ENCODE assay signal across 10 cellular contexts in genomic region chr2:216206041-216206699, GRCh38.
DNase-seq lines count a peak whose midpoint lies in the region; ATAC-seq and TF ChIP-seq lines count a peak whose summit lies in the region.
"Had no signal": no experiment of that assay in that cellular context is flagged by ENCODE, and none has a peak within 500 bp of the region (broad histone marks: within the 10 kb centered on the region; RNA-seq: fewer than 3 reads in every experiment).

No MANE protein-coding gene starts in this region.

- H3K4me1 Mint-ChIP-seq in activated T-helper 2 cell treated with anti-CD3 and anti-CD28 coated beads, Interferon-gamma antibody, Interleukin-2, Interleukin-4, amounts not matched to agents 10 μg/mL and 5 μg/mL and 100 μg/mL, durations not matched to agents 14 hours and 24 hours and 36 hours (ENCODE audit: low read depth) = peaks cover 42% of the 10 kb centered on the region

- TF ChIP-seq POLR2A in prostate gland (IDR thresholded peaks at IDR 0.05) = no peak

- H3K27ac ChIP-seq in dorsolateral prefrontal cortex (no peak overlapping the region), prostate gland (no peak overlapping the region)
- H3K27ac ChIP-seq: foreskin keratinocyte had no signal

- H3K27ac Mint-ChIP-seq in activated T-helper 2 cell treated with anti-CD3 and anti-CD28 coated beads, Interferon-gamma antibody, Interleukin-2, Interleukin-4, amounts not matched to agents 10 μg/mL and 5 μg/mL and 100 μg/mL, durations not matched to agents 14 hours and 24 hours and 36 hours = peak overlapping the region; percentile 91

- no peaks in the 10 kb centered on the region for H3K9me3 ChIP-seq in prostate gland

- no peaks in the 10 kb centered on the region for H3K9me3 Mint-ChIP-seq in activated T-helper 2 cell treated with anti-CD3 and anti-CD28 coated beads, Interferon-gamma antibody, Interleukin-2, Interleukin-4, amounts not matched to agents 10 μg/mL and 5 μg/mL and 100 μg/mL, durations not matched to agents 14 hours and 24 hours and 36 hours

- peaks cover 0 to 3% of the 10 kb centered on the region in 2 donors for H3K36me3 ChIP-seq in prostate gland

- H3K4me3 ChIP-seq in dorsolateral prefrontal cortex (no peak overlapping the region), prostate gland (no peak overlapping the region)

- H3K27me3 ChIP-seq in dorsolateral prefrontal cortex = no peaks in the 10 kb centered on the region
- H3K27me3 ChIP-seq in prostate gland (replicated peaks; ENCODE audit: insufficient read depth) = no peaks in the 10 kb centered on the region
- H3K27me3 ChIP-seq: foreskin keratinocyte had no signal

- intact Hi-C loops in activated T-helper 2 cell treated with anti-CD3 and anti-CD28 coated beads, Interferon-gamma antibody, Interleukin-2, Interleukin-4, amounts not matched to agents 10 μg/mL and 5 μg/mL and 100 μg/mL, durations not matched to agents 14 hours and 24 hours and 36 hours (cut with micrococcal nuclease) = loop anchor here (1.0 to 2.0 kb wide), 3 partner anchors 11 to 17 kb away; no protein-coding TSS in a partner anchor
- intact Hi-C loops in dorsolateral prefrontal cortex (cut with DNase I) = no loop called here
- intact Hi-C loops in prostate gland (cut with DNase I) = no loop called here

- H3K4me3 Mint-ChIP-seq in activated T-helper 2 cell treated with anti-CD3 and anti-CD28 coated beads, Interferon-gamma antibody, Interleukin-2, Interleukin-4, amounts not matched to agents 10 μg/mL and 5 μg/mL and 100 μg/mL, durations not matched to agents 14 hours and 24 hours and 36 hours (ENCODE audit: low read depth) = no peak overlapping the region

- H3K27me3 Mint-ChIP-seq in activated T-helper 2 cell treated with anti-CD3 and anti-CD28 coated beads, Interferon-gamma antibody, Interleukin-2, Interleukin-4, amounts not matched to agents 10 μg/mL and 5 μg/mL and 100 μg/mL, durations not matched to agents 14 hours and 24 hours and 36 hours (ENCODE audit: low read depth) = no peaks in the 10 kb centered on the region

- ATAC-seq in GM18498 (IDR thresholded peaks at IDR 0.05; ENCODE audit: unreplicated experiment) (peak; percentile 67), GM19455 (IDR thresholded peaks at IDR 0.05; ENCODE audit: unreplicated experiment) (peak; percentile 71), HG03060 (IDR thresholded peaks at IDR 0.05; ENCODE audit: low read depth, unreplicated experiment) (peak; percentile 87)
- ATAC-seq: foreskin keratinocyte had no signal

- 93% methylated on average over 2 of the region's 2 CpGs for WGBS in prostate gland

- H3K36me3 Mint-ChIP-seq in activated T-helper 2 cell treated with anti-CD3 and anti-CD28 coated beads, Interferon-gamma antibody, Interleukin-2, Interleukin-4, amounts not matched to agents 10 μg/mL and 5 μg/mL and 100 μg/mL, durations not matched to agents 14 hours and 24 hours and 36 hours (ENCODE audit: low read depth) = peaks cover 96% of the 10 kb centered on the region

- no peak for DNase-seq in activated T-helper 2 cell treated with anti-CD3 and anti-CD28 coated beads, Interferon-gamma antibody, Interleukin-2, Interleukin-4, amounts not matched to agents 10 μg/mL and 5 μg/mL and 100 μg/mL, durations not matched to agents 14 hours and 24 hours and 36 hours (ENCODE audit: low spot score)
- DNase-seq in NCI-H128 (lab: John Stamatoyannopoulos, UW; ENCODE audit: unreplicated experiment) = no peak
- DNase-seq in dorsolateral prefrontal cortex = no peak
- DNase-seq in prostate gland (ENCODE audit: low spot score) = no peak
- DNase-seq in stimulated activated CD4-positive, alpha-beta T cell treated with anti-CD3 and anti-CD28 coated beads, Interleukin-12 subunit alpha, Interleukin-12 subunit beta, amount 100 ng/mL, for 4 hours = no peak
- DNase-seq: foreskin keratinocyte, NCI-H226 had no signal

- H3K4me1 ChIP-seq in prostate gland (replicated peaks) = no peaks in the 10 kb centered on the region

- TF ChIP-seq CTCF in dorsolateral prefrontal cortex (IDR thresholded peaks at IDR 0.05 in 54 of 56, conservative IDR thresholded peaks at IDR 0.05 in 2 of 56; ENCODE audit: low read depth in 1 of 56, partially characterized antibody in 56 of 56) = no peak
- no peak for TF ChIP-seq CTCF in prostate gland (IDR thresholded peaks at IDR 0.05)
